In genomic region chr9:82961504-82962125, GRCh38 we compare ENCODE assay signal across 9 cellular contexts.
DNase-seq lines count a peak whose midpoint lies in the region; ATAC-seq, FAIRE-seq and TF ChIP-seq lines count a peak whose summit lies in the region.
"Had no signal": no experiment of that assay in that cellular context is flagged by ENCODE, and none has a peak within 500 bp of the region (broad histone marks: within the 10 kb centered on the region; RNA-seq: fewer than 3 reads in every experiment).

No MANE protein-coding gene starts in this region.

- no peaks in the 10 kb centered on the region for H3K36me3 Mint-ChIP-seq in MCF 10A (ENCODE audit: insufficient read depth, unreplicated experiment)

- no peak overlapping the region for H3K27ac Mint-ChIP-seq in MCF 10A (ENCODE audit: low read depth, unreplicated experiment)

- H3K9me3 ChIP-seq in keratinocyte (ENCODE audit: control insufficient read depth, low read depth, low read length) = no peaks in the 10 kb centered on the region

- H3K4me3 Mint-ChIP-seq in MCF 10A (ENCODE audit: unreplicated experiment) = no peak overlapping the region

- H3K4me1 Mint-ChIP-seq in MCF 10A (ENCODE audit: insufficient read depth, unreplicated experiment) = no peaks in the 10 kb centered on the region

- H3K36me3 ChIP-seq in keratinocyte (ENCODE audit: control insufficient read depth in 2 of 2, extremely low read depth in 1 of 2, insufficient read depth in 2 of 2, low read length in 2 of 2) = no peaks in the 10 kb centered on the region

- no peak overlapping the region for H3K9ac ChIP-seq in keratinocyte (ENCODE audit: control insufficient read depth, extremely low read depth, insufficient read depth, low read length)

- H3K9me1 ChIP-seq in keratinocyte (ENCODE audit: control insufficient read depth, extremely low read depth, insufficient read depth, low read length) = no peaks in the 10 kb centered on the region

- in situ Hi-C loops in ACHN (cut with HindIII; ENCODE audit: low pct_ligation_motif_present, low pct_unique_long_range_greater_than_20kb, low sequenced_read_pairs) = no loop called here

- intact Hi-C loops in MCF 10A (cut with micrococcal nuclease) = loop anchor here (2.0 to 5.0 kb wide), 3 partner anchors 101 to 1273 kb away; partner anchors contain the start of genes RASEF and TLE1

- CTCF ChIA-PET in MCF 10A (lab: Yijun Ruan, JAX) = interaction anchor here (0.6 to 2.0 kb wide), 12 partner anchors 9 to 1756 kb away, joined by 3 to 6 read pairs (median 3); no protein-coding TSS in a partner anchor

- FAIRE-seq in keratinocyte (lab: Jason Lieb, UNC) = peak; percentile 63

- no peaks in the 10 kb centered on the region for H4K20me1 ChIP-seq in keratinocyte (ENCODE audit: control insufficient read depth, extremely low read depth, insufficient read depth, low read length)

- no peaks in the 10 kb centered on the region for H3K27me3 Mint-ChIP-seq in MCF 10A (ENCODE audit: insufficient read depth, unreplicated experiment)

- H3K27me3 ChIP-seq in keratinocyte (ENCODE audit: control insufficient read depth, extremely low read depth, insufficient read depth, low read length) = no peaks in the 10 kb centered on the region

- BruUV-seq in MCF 10A (replicated peaks; lab: Mats Ljungman, UMichigan) = no TSS peak

- no peak overlapping the region for H3K27ac ChIP-seq in keratinocyte (ENCODE audit: control insufficient read depth, insufficient read depth, low read length)
- H3K27ac ChIP-seq: skin epidermis had no signal

- DNase-seq in ACHN (peak; percentile 76), NCI-H1092 treated with DMSO at 0.1 percent for 48 hours (lab: John Stamatoyannopoulos, UW) (peak; percentile 87), SK-N-DZ (ENCODE audit: low spot score) (peak; percentile 79), MCF 10A (ENCODE audit: unreplicated experiment) (peak; percentile 90), keratinocyte (ENCODE audit: low read depth, low spot score) (peak; percentile 56)
- peak; percentile 31 to 61 for DNase-seq in stimulated activated CD4-positive, alpha-beta T cell treated with anti-CD3 and anti-CD28 coated beads, Interleukin-2, amount 100 ng/mL, for 24 hours

- no peaks in the 10 kb centered on the region for H3K4me1 ChIP-seq in keratinocyte (ENCODE audit: control insufficient read depth, extremely low read depth, insufficient read depth, low read length)

- TF ChIP-seq CTCF in MCF 10A (IDR thresholded peaks at IDR 0.05; ENCODE audit: unreplicated experiment) = peak; percentile 74
- peak; percentile 78 to 98 (median 87) for TF ChIP-seq CTCF in keratinocyte (optimal IDR thresholded peaks at IDR 0.05 in 1 of 3, IDR thresholded peaks at IDR 0.05 in 1 of 3, conservative IDR thresholded peaks at IDR 0.05 in 1 of 3; ENCODE audit: extremely low read depth in 1 of 3, insufficient read depth in 2 of 3, low read length in 3 of 3)

- no peaks in the 10 kb centered on the region for H3K79me2 ChIP-seq in keratinocyte (ENCODE audit: control insufficient read depth, insufficient read depth, low read length)

- H3K4me3 ChIP-seq in keratinocyte (ENCODE audit: control insufficient read depth in 2 of 3, extremely low read depth in 1 of 3, insufficient read depth in 2 of 3, low read depth in 1 of 3, low read length in 3 of 3) = no peak overlapping the region
- H3K4me3 ChIP-seq: skin epidermis had no signal

- POLR2A ChIA-PET in MCF 10A (lab: Yijun Ruan, JAX) = interaction anchor here (0.7 kb wide), 1 partner anchor 1272 kb away, joined by 4 read pairs; the partner anchor contains the start of gene TLE1

- no peaks in the 10 kb centered on the region for H3K9me3 Mint-ChIP-seq in MCF 10A (ENCODE audit: unreplicated experiment)

- dilution Hi-C loops in keratinocyte (cut with MboI; ENCODE audit: extremely low pct_ligation_motif_present, low sequenced_read_pairs) = no loop called here

- ATAC-seq in GM18502 (IDR thresholded peaks at IDR 0.05; ENCODE audit: poor library complexity, unreplicated experiment) = peak; percentile 97
- ATAC-seq in HG02798 (IDR thresholded peaks at IDR 0.05; ENCODE audit: poor library complexity, unreplicated experiment) = peak; percentile 94

- H3K4me2 ChIP-seq in keratinocyte (ENCODE audit: control insufficient read depth, extremely low read depth, insufficient read depth, low read depth, low read length) = no peak overlapping the region

- no peak overlapping the region for H2AFZ ChIP-seq in keratinocyte (ENCODE audit: control insufficient read depth, low read length)
